Comparison of ENCODE assay signal across 13 cellular contexts in genomic region chrX:23779025-23779424, GRCh38. TPM values are rescaled to one million over a fixed set of nuclear protein-coding genes. Genes with fewer than 3 reads are reported as not detected.
A peak's percentile ranks its signal among the peaks of the same experiment; 100 is the strongest.
DNase-seq lines count a peak whose midpoint lies in the region; ATAC-seq, FAIRE-seq and TF ChIP-seq lines count a peak whose summit lies in the region.
"Had no signal": no experiment of that assay in that cellular context is flagged by ENCODE, and none has a peak within 500 bp of the region (broad histone marks: within the 10 kb centered on the region; RNA-seq: fewer than 3 reads in every experiment).

No MANE protein-coding gene starts in this region.

- peak; percentile 27 to 41; a peak in 3 of 6 replicates for ATAC-seq in A549
- no peak for ATAC-seq in GM18907 (IDR thresholded peaks at IDR 0.05; ENCODE audit: unreplicated experiment)
- no peak for ATAC-seq in HG03108 (IDR thresholded peaks at IDR 0.05; ENCODE audit: unreplicated experiment)
- ATAC-seq: activated CD8-positive, alpha-beta T cell treated with anti-CD3 and anti-CD28 coated beads for 36 hours had no signal

- DNase-seq in A549 (ENCODE audit: low read depth in 1 of 2, low spot score in 1 of 2) (peak; percentile 63 to 89), RWPE1 (ENCODE audit: low spot score) (peak; percentile 13), fibroblast of pulmonary artery (ENCODE audit: low read depth) (peak; percentile 38), NCI-H2196 (lab: John Stamatoyannopoulos, UW; ENCODE audit: unreplicated experiment) (no peak), CD1c-positive myeloid dendritic cell (ENCODE audit: extremely low spot score) (no peak)
- DNase-seq: activated CD8-positive, alpha-beta T cell treated with anti-CD3 and anti-CD28 coated beads for 36 hours; cortex of kidney; nucleus accumbens; stimulated activated CD4-positive, alpha-beta T cell treated with anti-CD3 and anti-CD28 coated beads, Interleukin-15, amount 100 ng/mL, for 24 hours had no signal

- H3K4me2 ChIP-seq in A549, result peak overlapping the region; percentile 68

- FAIRE-seq in A549 (lab: Jason Lieb, UNC) (peak; percentile 28), G401.6 (lab: Jason Lieb, UNC) (peak; percentile 50)

- peaks cover 33% of the 10 kb centered on the region for H3K4me1 ChIP-seq in A549

- H3K9me3 ChIP-seq in A549, result no peaks in the 10 kb centered on the region

- WGBS in A549 (ENCODE audit: missing lambda C conversion rate), result 4% methylated on average over 4 of the region's 4 CpGs

- peak in 1 of 2 experiments; percentile 20; a peak in 1 of 5 replicates for TF ChIP-seq RAD21 in A549 (conservative IDR thresholded peaks at IDR 0.05 in 1 of 2, IDR thresholded peaks at IDR 0.05 in 1 of 2)

- TF ChIP-seq EP300 in A549 (IDR thresholded peaks at IDR 0.05), result no peak

- TF ChIP-seq CTCF in A549 (IDR thresholded peaks at IDR 0.05) (peak; percentile 22; the same call in 2 of the 3 replicates), RWPE1 (conservative IDR thresholded peaks at IDR 0.05; ENCODE audit: low read depth) (no peak), fibroblast of pulmonary artery (IDR thresholded peaks at IDR 0.05; ENCODE audit: low read length, missing control alignments) (peak; percentile 12)

- TF ChIP-seq POLR2A in A549 (IDR thresholded peaks at IDR 0.05; ENCODE audit: low read length), result no peak

- H3K4me3 ChIP-seq in A549 (no peak overlapping the region), fibroblast of pulmonary artery (replicated peaks; ENCODE audit: low read depth, low read length) (no peak overlapping the region)

- CTCF ChIA-PET in A549 (lab: Yijun Ruan, JAX) (interaction anchor here (0.9 to 7.9 kb wide), 10 partner anchors 18 to 123 kb away, joined by 3 to 122 read pairs (median 4); partner anchors contain the start of gene ACOT9), RWPE1 (lab: Yijun Ruan, JAX) (no interaction called here)

- POLR2A ChIA-PET in A549 (lab: Yijun Ruan, JAX) (interaction anchor here (0.6 to 1.0 kb wide), 3 partner anchors 29 to 110 kb away, joined by 3 to 6 read pairs (median 4); partner anchors contain the start of gene ACOT9), RWPE1 (lab: Yijun Ruan, JAX; ENCODE audit: low non-redundant PET) (no interaction called here)

- H3K27ac ChIP-seq in A549 (peak overlapping the region; percentile 93 to 95), RWPE1 (peak overlapping the region; percentile 10; the same call in 1 of the 2 replicates)
- H3K27ac ChIP-seq: C4-2B had no signal

TF ChIP-seq in A549, 52 proteins besides CTCF, POLR2A, EP300 and RAD21:
- TF ChIP-seq HOXB13 (CRISPR knock-in tag; IDR thresholded peaks at IDR 0.05; ENCODE audit: low read depth) (no peak), FOXS1 (CRISPR knock-in tag; IDR thresholded peaks at IDR 0.05) (no peak), MAX (IDR thresholded peaks at IDR 0.05) (peak; percentile 28; the same call in 1 of the 2 replicates), MAFK (IDR thresholded peaks at IDR 0.05; ENCODE audit: partially characterized antibody) (peak; percentile 33), ZC3H11A (IDR thresholded peaks at IDR 0.05) (no peak), HOXA7 (CRISPR knock-in tag; IDR thresholded peaks at IDR 0.05) (no peak), HOXB5 (CRISPR knock-in tag; IDR thresholded peaks at IDR 0.05) (no peak), FOSL2 (IDR thresholded peaks at IDR 0.05) (no peak), FOSL2 (CRISPR knock-in tag; IDR thresholded peaks at IDR 0.05) (peak; percentile 82), E2F6 (IDR thresholded peaks at IDR 0.05; ENCODE audit: borderline replicate concordance, low read depth) (no peak), JUNB (IDR thresholded peaks at IDR 0.05) (0 out of 2 replicates have a peak, but pooled peaks have one; percentile 25), CBX8 (IDR thresholded peaks at IDR 0.05) (no peak), RCOR1 (IDR thresholded peaks at IDR 0.05; ENCODE audit: low read depth, low read length) (no peak), ESRRA (IDR thresholded peaks at IDR 0.05; ENCODE audit: borderline replicate concordance, low read length) (no peak), NFE2L2 (conservative IDR thresholded peaks at IDR 0.05; ENCODE audit: low read length) (0 out of 2 replicates have a peak, but pooled peaks have one; percentile 5), SMC3 (IDR thresholded peaks at IDR 0.05) (0 out of 3 replicates have a peak, but pooled peaks have one; percentile 12), MYC (IDR thresholded peaks at IDR 0.05; ENCODE audit: borderline replicate concordance, low read length) (no peak), BCL3 (IDR thresholded peaks at IDR 0.05) (no peak)

RNA-seq across cellular contexts. Expression of gene SAT1, which starts 3.9 kb away (rescaled TPM):
- polyA plus RNA-seq in A549 (2011; rRNA removed) (2,314 and 3,185 TPM in 2 replicates), A549 (2017; fragmentation: RNase III; extraction: RNeasy Plus Mini Kit Qiagen cat#74134 plus additional on column Dnase treatment) (458 to 607 TPM (median 585 TPM) in 3 replicates)
- polyA plus RNA-seq in A549 (2012; cell fraction: cytosol; rRNA removed), result 394 and 479 TPM in 2 replicates
- 830 and 1,625 TPM in 2 replicates for polyA plus RNA-seq in A549 (2012; cell fraction: nucleus; rRNA removed)
- 644 and 676 TPM in 2 replicates for polyA minus RNA-seq in A549 (2011; rRNA and poly(A)+ RNA removed)

RNA-seq across cellular contexts. Expression of gene ACOT9, which starts 35.9 kb away (rescaled TPM):
- polyA plus RNA-seq in A549 (2011; rRNA removed) (83.0 and 110 TPM in 2 replicates), A549 (2017; fragmentation: RNase III; extraction: RNeasy Plus Mini Kit Qiagen cat#74134 plus additional on column Dnase treatment) (87.0 to 91.2 TPM (median 87.3 TPM) in 3 replicates)
- polyA plus RNA-seq in A549 (2012; cell fraction: cytosol; rRNA removed), result 43.1 and 45.1 TPM in 2 replicates
- polyA plus RNA-seq in A549 (2012; cell fraction: nucleus; rRNA removed), result 43.6 and 65.1 TPM in 2 replicates
- 31.7 and 35.7 TPM in 2 replicates for polyA minus RNA-seq in A549 (2011; rRNA and poly(A)+ RNA removed)

Comparison
In these comparisons a context has a peak if more than half of its experiments do, and no peak if none do; other contexts are left out.
1. ATAC-seq: peak in A549 (2 of 2); none in GM18907 (single experiment) and HG03108 (single experiment).
2. DNase-seq: peak in A549 (2 of 2), RWPE1 (single experiment) and fibroblast of pulmonary artery (single experiment); none in NCI-H2196 (single experiment) and CD1c-positive myeloid dendritic cell (single experiment).